Comparison of ENCODE assay signal across 8 cellular contexts in genomic region chr11:65498977-65499712, GRCh38. TPM values are rescaled to one million over a fixed set of nuclear protein-coding genes. Genes with fewer than 3 reads are reported as not detected.
DNase-seq lines count a peak whose midpoint lies in the region; ATAC-seq and TF ChIP-seq lines count a peak whose summit lies in the region.

TSS of gene MALAT1 (plus strand) at chr11:65499045.

- H3K9me3 Mint-ChIP-seq in neural progenitor cell: peaks cover 4% of the 10 kb centered on the region

- H3K9ac ChIP-seq in MM.1S (ENCODE audit: low read length) (peak within 1 kb of the TSS; percentile 100), neural progenitor cell (peak within 1 kb of the TSS; percentile 100)

- peak; percentile 84 for TF ChIP-seq EP300 in stomach (IDR thresholded peaks at IDR 0.05)

- H3K4me1 ChIP-seq in MM.1S (ENCODE audit: low read length) (peaks cover 22% of the 10 kb centered on the region), neural progenitor cell (peaks cover 11% of the 10 kb centered on the region), stomach (peaks cover 30 to 38% (median 35%) of the 10 kb centered on the region in 4 donors)

- H3K9me2 ChIP-seq in MM.1S (replicated peaks; ENCODE audit: insufficient read depth, low read length): no peaks in the 10 kb centered on the region

- H3K79me2 ChIP-seq in MM.1S (ENCODE audit: low read length) (peaks cover 78% of the 10 kb centered on the region), neural progenitor cell (ENCODE audit: low read depth) (peaks cover 97% of the 10 kb centered on the region)

- H3F3A ChIP-seq in MM.1S (ENCODE audit: insufficient read depth, low read length) (peaks cover 83% of the 10 kb centered on the region), neural progenitor cell (ENCODE audit: low read depth) (peaks cover 75% of the 10 kb centered on the region)

- H3K27ac ChIP-seq in MM.1S (ENCODE audit: low read length) (peak within 1 kb of the TSS; percentile 94), neural progenitor cell (peak within 1 kb of the TSS; percentile 100), stomach (peak within 1 kb of the TSS; percentile 91 to 99 (median 99))

- peak in 2 of 4 donors; percentile 100 for TF ChIP-seq POLR2A in stomach (IDR thresholded peaks at IDR 0.05)

- H2AFZ ChIP-seq in MM.1S (ENCODE audit: low read length) (no peak within 1 kb of the TSS), neural progenitor cell (replicated peaks) (peak within 1 kb of the TSS; percentile 75)

- peak; percentile 93 for DNase-seq in MM.1S
- DNase-seq in SHP77 treated with DMSO at 0.1 percent for 48 hours (lab: John Stamatoyannopoulos, UW): peak; percentile 86
- peak; percentile 91 for DNase-seq in activated T-helper 9 cell treated with anti-CD3 and anti-CD28 coated beads, Interleukin-2, amount 50 U/mL, for 16 hours (ENCODE audit: low read depth)
- DNase-seq in fibroblast of the conjunctiva (ENCODE audit: low read depth): peak; percentile 91
- DNase-seq in neural progenitor cell (ENCODE audit: low spot score): peak; percentile 97
- peak; percentile 96 for DNase-seq in stomach

- peaks cover 23% of the 10 kb centered on the region for H3K4me1 Mint-ChIP-seq in neural progenitor cell

- no peak within 1 kb of the TSS for H3K27ac Mint-ChIP-seq in neural progenitor cell

- H3K4me3 Mint-ChIP-seq in neural progenitor cell: no peak within 1 kb of the TSS

- intact Hi-C loops in stomach (cut with DNase I; ENCODE audit: low total_unique reads): no loop called here

- no peaks in the 10 kb centered on the region for H3K27me3 ChIP-seq in MM.1S (replicated peaks; ENCODE audit: insufficient read depth, low read length)
- H3K27me3 ChIP-seq in neural progenitor cell: no peaks in the 10 kb centered on the region
- no peaks in the 10 kb centered on the region for H3K27me3 ChIP-seq in stomach

- H3K9me3 ChIP-seq in MM.1S (replicated peaks; ENCODE audit: insufficient read depth, low read length) (no peaks in the 10 kb centered on the region), neural progenitor cell (ENCODE audit: low read depth) (no peaks in the 10 kb centered on the region), stomach (no peaks in the 10 kb centered on the region)

- 0 to 1% (median 0%) methylated on average over 24 of the region's 24 CpGs for WGBS in stomach, 5 donors

- peak within 1 kb of the TSS; percentile 83 for H3K4me2 ChIP-seq in MM.1S (ENCODE audit: low read depth, low read length)
- H3K4me2 ChIP-seq in neural progenitor cell: peak within 1 kb of the TSS; percentile 98

- H3K27me3 Mint-ChIP-seq in neural progenitor cell (ENCODE audit: insufficient read depth, low read depth): peaks cover 13% of the 10 kb centered on the region

- ATAC-seq in GM18873 (IDR thresholded peaks at IDR 0.05; ENCODE audit: low FRiP score, unreplicated experiment) (peak; percentile 32), GM18858 (IDR thresholded peaks at IDR 0.05; ENCODE audit: unreplicated experiment) (no peak)

- TF ChIP-seq CTCF in MM.1S (IDR thresholded peaks at IDR 0.05; ENCODE audit: low read length) (no peak), neural progenitor cell (IDR thresholded peaks at IDR 0.05) (no peak), stomach (IDR thresholded peaks at IDR 0.05) (no peak)

- H4K20me1 ChIP-seq in MM.1S (ENCODE audit: insufficient read depth, low read length) (peaks cover 50% of the 10 kb centered on the region), neural progenitor cell (ENCODE audit: low read depth) (peaks cover 52% of the 10 kb centered on the region)

- H3K36me3 ChIP-seq in MM.1S (replicated peaks; ENCODE audit: insufficient read depth, low read length) (peaks cover 33% of the 10 kb centered on the region), neural progenitor cell (peaks cover 50% of the 10 kb centered on the region), stomach (peaks cover 26 to 40% (median 28%) of the 10 kb centered on the region in 4 donors)

- H3K4me3 ChIP-seq in MM.1S (ENCODE audit: low read length) (peak within 1 kb of the TSS; percentile 86), neural progenitor cell (peak within 1 kb of the TSS; percentile 93), stomach (peak within 1 kb of the TSS; percentile 77 to 95 (median 84))

- H3K36me3 Mint-ChIP-seq in neural progenitor cell: peaks cover 5% of the 10 kb centered on the region

RNA-seq across cellular contexts. Expression of gene MALAT1, which starts in this region (rescaled TPM):
- total RNA-seq in neural progenitor cell (ENCODE audit: low replicate concordance) (5,397 and 9,030 TPM in 2 replicates), stomach (over 10,000 TPM; 11,517 to 39,496 (median 13,707) TPM)
- polyA plus RNA-seq in stomach: 100 to 1,000 TPM; 124 to 296 (median 126) TPM
